8 cellular contexts compared by ENCODE assay signal in the genomic region with DNA sequence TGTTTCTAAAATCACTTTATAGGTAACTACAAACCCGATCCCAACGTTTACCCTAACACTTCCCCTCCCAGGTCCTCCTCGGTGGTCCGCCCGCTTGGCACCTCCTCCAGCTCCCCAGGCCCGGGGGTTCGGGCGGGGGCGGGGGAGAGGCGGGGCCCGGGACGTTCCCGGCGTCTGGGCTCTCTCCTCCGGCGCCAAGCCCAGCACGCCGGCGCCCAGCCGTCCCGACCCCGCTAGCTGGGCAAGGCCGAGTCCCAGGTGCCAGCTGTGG. TPM values are rescaled to one million over a fixed set of nuclear protein-coding genes. Genes with fewer than 3 reads are reported as not detected.
DNase-seq lines count a peak whose midpoint lies in the region; ATAC-seq and TF ChIP-seq lines count a peak whose summit lies in the region.

No MANE protein-coding gene starts in this region.

- DNase-seq in mucosa of descending colon (no peak), ACHN (no peak)

- peaks cover 66% of the 10 kb centered on the region for H3K4me1 Mint-ChIP-seq in brain

- H3K4me1 ChIP-seq in mucosa of descending colon (ENCODE audit: low read depth), result peaks cover 24% of the 10 kb centered on the region

- H3K4me3 Mint-ChIP-seq in brain, result peak overlapping the region; percentile 90 to 99 (median 97)

- intact Hi-C loops in mucosa of descending colon (cut with DNase I, micrococcal nuclease), result no loop called here

- TF ChIP-seq CTCF in GM12875 (IDR thresholded peaks at IDR 0.05; ENCODE audit: borderline replicate concordance, insufficient read depth, low read depth, low read length), result no peak
- no peak for TF ChIP-seq CTCF in brain (conservative IDR thresholded peaks at IDR 0.05)
- TF ChIP-seq CTCF in mucosa of descending colon (IDR thresholded peaks at IDR 0.05), result no peak

- H3K4me3 ChIP-seq in GM12875 (ENCODE audit: low read depth, low read length) (peak overlapping the region; percentile 80), mucosa of descending colon (peak overlapping the region; percentile 67)

- no peaks in the 10 kb centered on the region for H3K9me3 ChIP-seq in mucosa of descending colon

- H3K27me3 Mint-ChIP-seq in brain, result peaks cover 4% of the 10 kb centered on the region

- no peaks in the 10 kb centered on the region for H3K9me3 Mint-ChIP-seq in brain

- in situ Hi-C loops in ACHN (cut with HindIII; ENCODE audit: low pct_ligation_motif_present, low pct_unique_long_range_greater_than_20kb, low sequenced_read_pairs), result no loop called here

- ATAC-seq in HG02973 (IDR thresholded peaks at IDR 0.05; ENCODE audit: unreplicated experiment) (peak; percentile 17), mucosa of descending colon (no peak), GM21526 (IDR thresholded peaks at IDR 0.05; ENCODE audit: low FRiP score, unreplicated experiment) (no peak), HG03025 (IDR thresholded peaks at IDR 0.05; ENCODE audit: low FRiP score, unreplicated experiment) (no peak), GM18867 (IDR thresholded peaks at IDR 0.05; ENCODE audit: unreplicated experiment) (no peak)

- H3K36me3 Mint-ChIP-seq in brain, result peaks cover 36% of the 10 kb centered on the region

- no peaks in the 10 kb centered on the region for H3K36me3 ChIP-seq in mucosa of descending colon (ENCODE audit: low read depth)

- H3K27ac Mint-ChIP-seq in brain, result peak overlapping the region; percentile 78 to 99 (median 94)

RNA-seq across cellular contexts. Expression of a gene that starts 0.5 kb away (rescaled TPM):
- polyA plus RNA-seq in brain (ENCODE audit: insufficient read depth, low read depth, low replicate concordance), result 36.3 TPM
- 10 to 100 TPM; 47.8 to 78.1 (median 60.3) TPM for total RNA-seq in mucosa of descending colon

RNA-seq across cellular contexts. Expression of a gene that starts 0.8 kb away (rescaled TPM):
- 2.2 TPM for polyA plus RNA-seq in brain (ENCODE audit: insufficient read depth, low read depth, low replicate concordance)
- 10 to 100 TPM; 13.1 to 20.8 (median 17.4) TPM for total RNA-seq in mucosa of descending colon
